In genomic region chr9:88143944-88144343, GRCh38 we compare ENCODE assay signal across 19 cellular contexts. TPM values are rescaled to one million over a fixed set of nuclear protein-coding genes. Genes with fewer than 3 reads are reported as not detected.
A peak's percentile ranks its signal among the peaks of the same experiment; 100 is the strongest.
DNase-seq lines count a peak whose midpoint lies in the region; ATAC-seq and TF ChIP-seq lines count a peak whose summit lies in the region.
"Had no signal": no experiment of that assay in that cellular context is flagged by ENCODE, and none has a peak within 500 bp of the region (broad histone marks: within the 10 kb centered on the region; RNA-seq: fewer than 3 reads in every experiment).

No MANE protein-coding gene starts in this region.

- POLR2A ChIA-PET in A673 (lab: Charles Lee; ENCODE audit: low non-redundant PET), result no interaction called here

- H3K4me3 ChIP-seq in SJCRH30 (peak overlapping the region; percentile 3; the same call in 1 of the 2 replicates), fibroblast of villous mesenchyme (ENCODE audit: low read depth, low read length) (no peak overlapping the region), A673 (ENCODE audit: low read depth, low read length, poor library complexity, severe bottlenecking) (no peak overlapping the region), uterus (no peak overlapping the region)
- H3K4me3 ChIP-seq: GM12878, GM23248, HAP-1 had no signal

- DNase-seq in ELR (ENCODE audit: low read depth) (peak; percentile 10), M059J (ENCODE audit: low read depth) (peak; percentile 86), SJCRH30 (peak; percentile 29 to 80), fibroblast of villous mesenchyme (ENCODE audit: low read depth) (peak; percentile 17), A673 (ENCODE audit: low spot score) (no peak), uterus (no peak)
- DNase-seq: AML-193; Caco-2; CD4-positive, alpha-beta T cell; GM23248 had no signal

- H3K27me3 ChIP-seq in SJCRH30 (no peaks in the 10 kb centered on the region), A673 (replicated peaks; ENCODE audit: insufficient read depth, low read depth, low read length, poor library complexity) (no peaks in the 10 kb centered on the region), uterus (no peaks in the 10 kb centered on the region)

- TF ChIP-seq POLR2A in uterus (IDR thresholded peaks at IDR 0.05), result no peak

- no peaks in the 10 kb centered on the region for H3K36me3 ChIP-seq in SJCRH30
- H3K36me3 ChIP-seq in A673 (ENCODE audit: insufficient read depth, low read length, poor library complexity, severe bottlenecking), result no peaks in the 10 kb centered on the region
- no peaks in the 10 kb centered on the region for H3K36me3 ChIP-seq in uterus
- H3K36me3 ChIP-seq: HAP-1 had no signal

- H3K27ac ChIP-seq in SJCRH30 (peak overlapping the region; percentile 32), A673 (ENCODE audit: low read depth, low read length, poor library complexity, severe bottlenecking) (no peak overlapping the region), uterus (no peak overlapping the region)
- H3K27ac ChIP-seq: C4-2B, GM23248, HL-60, KMS-11 had no signal

- CTCF ChIA-PET in A673 (lab: Charles Lee), result no interaction called here

- peaks cover 10% of the 10 kb centered on the region; the same call in 1 of the 2 replicates for H3K4me1 ChIP-seq in SJCRH30
- H3K4me1 ChIP-seq in A673 (ENCODE audit: insufficient read depth, low read length, poor library complexity, severe bottlenecking), result no peaks in the 10 kb centered on the region
- H3K4me1 ChIP-seq in uterus, result no peaks in the 10 kb centered on the region
- H3K4me1 ChIP-seq: Caco-2, HAP-1 had no signal

- TF ChIP-seq CTCF in fibroblast of villous mesenchyme (IDR thresholded peaks at IDR 0.05; ENCODE audit: insufficient read depth, low read depth, low read length) (no peak), A673 (conservative IDR thresholded peaks at IDR 0.05; ENCODE audit: low read depth, low read length) (no peak), uterus (IDR thresholded peaks at IDR 0.05) (no peak)

- intact Hi-C loops in A673 (cut with micrococcal nuclease; ENCODE audit: unreplicated experiment) (no loop called here), uterus (cut with DNase I; ENCODE audit: low total_unique reads) (no loop called here)

- BruUV-seq in A673 (replicated peaks; lab: Mats Ljungman, UMichigan), result no TSS peak

- H3K9me3 ChIP-seq in SJCRH30 (replicated peaks) (0 out of 2 replicates have a peak, but pooled peaks cover 3% of the 10 kb centered on the region), A673 (ENCODE audit: low read depth, low read length, poor library complexity, severe bottlenecking) (no peaks in the 10 kb centered on the region), uterus (no peaks in the 10 kb centered on the region)
- H3K9me3 ChIP-seq: Caco-2, HAP-1 had no signal

- no peak for ATAC-seq in HG02798 (IDR thresholded peaks at IDR 0.05; ENCODE audit: poor library complexity, unreplicated experiment)
- ATAC-seq: GM12878 had no signal

RNA-seq across cellular contexts. Expression of gene SPATA31C2, which starts 5.7 kb away (rescaled TPM):
- total RNA-seq in M059J (2014; rRNA removed; shearing (Covaris generic)), result not detected in 2 replicates
- 0.35 and 0.53 TPM in 2 replicates for total RNA-seq in SJCRH30 (2014; rRNA removed; shearing (Covaris generic))
- under 0.01 TPM in 1 of 2 replicates, not detected in the other for total RNA-seq in fibroblast of villous mesenchyme
- 0.17 TPM in 2 replicates for total RNA-seq in A673 (2021)
- total RNA-seq in uterus, result under 1 TPM in 1 of 4 donors, not detected in 3; 0.14 TPM
- total RNA-seq: Caco-2; CD4-positive, alpha-beta T cell; G401; GM12878; GM23248; H4; HT1080 had no signal

Comparison
In these comparisons a context has a peak if more than half of its experiments do, and no peak if none do; other contexts are left out.
1. DNase-seq: peak in ELR (single experiment), M059J (single experiment), SJCRH30 (2 of 2) and fibroblast of villous mesenchyme (single experiment); none in A673 (single experiment) and uterus (0 of 2).